ENCODE assay signal across 10 cellular contexts in genomic region chr9:128891354-128892222, GRCh38. TPM values are rescaled to one million over a fixed set of nuclear protein-coding genes. Genes with fewer than 3 reads are reported as not detected.
DNase-seq lines count a peak whose midpoint lies in the region; ATAC-seq and TF ChIP-seq lines count a peak whose summit lies in the region.
"Had no signal": no experiment of that assay in that cellular context is flagged by ENCODE, and none has a peak within 500 bp of the region (broad histone marks: within the 10 kb centered on the region; RNA-seq: fewer than 3 reads in every experiment).

No MANE protein-coding gene starts in this region.

- H3K27me3 ChIP-seq in foreskin keratinocyte, result no peaks in the 10 kb centered on the region
- no peaks in the 10 kb centered on the region for H3K27me3 ChIP-seq in thymus (ENCODE audit: control insufficient read depth, insufficient read depth)

- H3K4me3 ChIP-seq in thymus (ENCODE audit: low read length), result no peak overlapping the region
- H3K4me3 ChIP-seq: HAP-1 had no signal

- peaks cover 39% of the 10 kb centered on the region for H3K4me1 Mint-ChIP-seq in activated CD4-positive, alpha-beta T cell treated with anti-CD3 and anti-CD28 coated beads, Interleukin-2, amount 10 ng/mL, durations not matched to agents 24 days and 14 days

- no peak for TF ChIP-seq CTCF in foreskin keratinocyte (conservative IDR thresholded peaks at IDR 0.05)

- no peaks in the 10 kb centered on the region for H3K9me3 Mint-ChIP-seq in activated CD4-positive, alpha-beta T cell treated with anti-CD3 and anti-CD28 coated beads, Interleukin-2, amount 10 ng/mL, durations not matched to agents 24 days and 14 days
- H3K9me3 Mint-ChIP-seq: activated B cell treated with CpG ODN at 0.5 μM for 24 hours had no signal

- H3K36me3 Mint-ChIP-seq in activated CD4-positive, alpha-beta T cell treated with anti-CD3 and anti-CD28 coated beads, Interleukin-2, amount 10 ng/mL, durations not matched to agents 24 days and 14 days (ENCODE audit: low read depth), result peaks cover 47% of the 10 kb centered on the region

- H3K9me3 ChIP-seq in thymus (ENCODE audit: control insufficient read depth), result no peaks in the 10 kb centered on the region
- H3K9me3 ChIP-seq: HAP-1 had no signal

- peak overlapping the region; percentile 66 for H3K27ac Mint-ChIP-seq in activated CD4-positive, alpha-beta T cell treated with anti-CD3 and anti-CD28 coated beads, Interleukin-2, amount 10 ng/mL, durations not matched to agents 24 days and 14 days
- H3K27ac Mint-ChIP-seq: activated B cell treated with CpG ODN at 0.5 μM for 24 hours had no signal

- no peak overlapping the region for H3K4me3 Mint-ChIP-seq in activated CD4-positive, alpha-beta T cell treated with anti-CD3 and anti-CD28 coated beads, Interleukin-2, amount 10 ng/mL, durations not matched to agents 24 days and 14 days
- H3K4me3 Mint-ChIP-seq: activated B cell treated with CpG ODN at 0.5 μM for 24 hours had no signal

- 97% methylated on average over 15 of the region's 15 CpGs for WGBS in thymus

- H3K27ac ChIP-seq in foreskin keratinocyte (peak overlapping the region; percentile 83), thymus (ENCODE audit: low read depth) (peak overlapping the region; percentile 71)

- DNase-seq in activated CD4-positive, alpha-beta T cell treated with anti-CD3 and anti-CD28 coated beads, Interleukin-2, amount 10 ng/mL, durations not matched to agents 24 days and 14 days, result no peak
- DNase-seq in activated CD4-positive, alpha-beta T cell treated with anti-CD3 and anti-CD28 coated beads, Interleukin-2, amount 50 U/mL, for 4 hours, result no peak
- DNase-seq in foreskin keratinocyte, result peak in 1 of 2 donors; percentile 59
- no peak for DNase-seq in OCI-M2 (lab: John Stamatoyannopoulos, UW; ENCODE audit: unreplicated experiment)
- DNase-seq: activated B cell treated with CpG ODN at 0.5 μM for 24 hours, cerebellar nuclear complex had no signal

- H3K4me1 ChIP-seq in foreskin keratinocyte, result peaks cover 39% of the 10 kb centered on the region
- no peaks in the 10 kb centered on the region for H3K4me1 ChIP-seq in thymus (ENCODE audit: control insufficient read depth, insufficient read depth, low read length)
- H3K4me1 ChIP-seq: HAP-1 had no signal

- intact Hi-C loops in activated CD4-positive, alpha-beta T cell treated with anti-CD3 and anti-CD28 coated beads, Interleukin-2, amount 10 ng/mL, durations not matched to agents 24 days and 14 days (cut with micrococcal nuclease), result no loop called here

- peaks cover 54% of the 10 kb centered on the region for H3K36me3 ChIP-seq in thymus (ENCODE audit: control insufficient read depth, insufficient read depth)

- H3K27me3 Mint-ChIP-seq in activated CD4-positive, alpha-beta T cell treated with anti-CD3 and anti-CD28 coated beads, Interleukin-2, amount 10 ng/mL, durations not matched to agents 24 days and 14 days, result no peaks in the 10 kb centered on the region
- H3K27me3 Mint-ChIP-seq: activated B cell treated with CpG ODN at 0.5 μM for 24 hours had no signal

- ATAC-seq in foreskin keratinocyte (no peak), HG02870 (IDR thresholded peaks at IDR 0.05; ENCODE audit: unreplicated experiment) (no peak)

RNA-seq across cellular contexts. Expression of gene LRRC8A, which starts 9.7 kb away (rescaled TPM):
- 27.7 and 28.4 TPM in 2 replicates for total RNA-seq in activated CD4-positive, alpha-beta T cell treated with anti-CD3 and anti-CD28 coated beads, Interleukin-2, amount 10 ng/mL, durations not matched to agents 24 days and 14 days
- total RNA-seq in foreskin keratinocyte, result 127 and 152 TPM in 2 replicates
- polyA plus RNA-seq in foreskin keratinocyte, result 74.0 and 81.3 TPM in 2 replicates
- polyA plus RNA-seq in thymus, result 10.3 TPM

RNA-seq across cellular contexts. Expression of gene KYAT1, which starts 9.8 kb away (rescaled TPM):
- 11.7 and 14.4 TPM in 2 replicates for total RNA-seq in activated CD4-positive, alpha-beta T cell treated with anti-CD3 and anti-CD28 coated beads, Interleukin-2, amount 10 ng/mL, durations not matched to agents 24 days and 14 days
- total RNA-seq in foreskin keratinocyte, result 13.2 and 16.2 TPM in 2 replicates
- polyA plus RNA-seq in foreskin keratinocyte, result 13.0 and 16.4 TPM in 2 replicates
- polyA plus RNA-seq in thymus, result 9.9 TPM

RNA-seq across cellular contexts. Expression of gene PHYHD1, which starts 29.2 kb away (rescaled TPM):
- total RNA-seq in activated CD4-positive, alpha-beta T cell treated with anti-CD3 and anti-CD28 coated beads, Interleukin-2, amount 10 ng/mL, durations not matched to agents 24 days and 14 days, result 0.45 and 0.47 TPM in 2 replicates
- 8.2 and 12.9 TPM in 2 replicates for total RNA-seq in foreskin keratinocyte
- polyA plus RNA-seq in foreskin keratinocyte (11.6 and 19.9 TPM in 2 replicates), thymus (25.6 TPM)
- total RNA-seq: NCI-H460 had no signal

RNA-seq across cellular contexts. Expression of gene DOLK, which starts 55.8 kb away (rescaled TPM):
- total RNA-seq in activated CD4-positive, alpha-beta T cell treated with anti-CD3 and anti-CD28 coated beads, Interleukin-2, amount 10 ng/mL, durations not matched to agents 24 days and 14 days, result 15.2 and 15.9 TPM in 2 replicates
- total RNA-seq in foreskin keratinocyte, result 21.1 and 21.5 TPM in 2 replicates
- polyA plus RNA-seq in foreskin keratinocyte, result 20.2 and 22.0 TPM in 2 replicates
- polyA plus RNA-seq in thymus, result 8.0 TPM

RNA-seq across cellular contexts. Expression of gene NUP188, which starts 55.9 kb away (rescaled TPM):
- 162 and 176 TPM in 2 replicates for total RNA-seq in activated CD4-positive, alpha-beta T cell treated with anti-CD3 and anti-CD28 coated beads, Interleukin-2, amount 10 ng/mL, durations not matched to agents 24 days and 14 days
- 55.3 and 61.2 TPM in 2 replicates for total RNA-seq in foreskin keratinocyte
- polyA plus RNA-seq in foreskin keratinocyte, result 21.9 and 26.5 TPM in 2 replicates
- 19.2 TPM for polyA plus RNA-seq in thymus
